8 cellular contexts compared by ENCODE assay signal in genomic region chr22:39598017-39598965, GRCh38. TPM values are rescaled to one million over a fixed set of nuclear protein-coding genes. Genes with fewer than 3 reads are reported as not detected.
DNase-seq lines count a peak whose midpoint lies in the region; ATAC-seq and TF ChIP-seq lines count a peak whose summit lies in the region.

No MANE protein-coding gene starts in this region.

- TF ChIP-seq POLR2A in stomach (IDR thresholded peaks at IDR 0.05), result no peak

- no peak for TF ChIP-seq CTCF in Panc1 (IDR thresholded peaks at IDR 0.05)
- no peak for TF ChIP-seq CTCF in stomach (IDR thresholded peaks at IDR 0.05)

- CTCF ChIA-PET in Panc1 (lab: Charles Lee), result no interaction called here

- no peaks in the 10 kb centered on the region for H3K27me3 Mint-ChIP-seq in activated naive CD4-positive, alpha-beta T cell treated with anti-CD3 and anti-CD28 coated beads, Interleukin-2, amount 50 U/mL, for 24 hours

- H3K4me1 Mint-ChIP-seq in activated naive CD4-positive, alpha-beta T cell treated with anti-CD3 and anti-CD28 coated beads, Interleukin-2, amount 50 U/mL, for 24 hours, result peaks cover 29% of the 10 kb centered on the region

- H3K27me3 ChIP-seq in Panc1 (ENCODE audit: control insufficient read depth, insufficient read depth, low read length) (no peaks in the 10 kb centered on the region), stomach (peaks cover 0 to 74% (median 16%) of the 10 kb centered on the region in 3 donors)

- in situ Hi-C loops in Panc1 (cut with HindIII; ENCODE audit: low pct_unique_long_range_greater_than_20kb, low sequenced_read_pairs), result no loop called here

- H3K9me3 Mint-ChIP-seq in activated naive CD4-positive, alpha-beta T cell treated with anti-CD3 and anti-CD28 coated beads, Interleukin-2, amount 50 U/mL, for 24 hours, result no peaks in the 10 kb centered on the region

- WGBS in stomach, 5 donors, result 15 to 28% (median 18%) methylated on average over 19 to 36 of the region's 36 CpGs

- ATAC-seq in Panc1 (peak; percentile 50; the same call in 1 of the 2 replicates), GM19035 (IDR thresholded peaks at IDR 0.05; ENCODE audit: unreplicated experiment) (no peak)

- intact Hi-C loops in Panc1 (cut with micrococcal nuclease; ENCODE audit: unreplicated experiment) (no loop called here), stomach (cut with DNase I; ENCODE audit: low total_unique reads) (no loop called here)

- peak; percentile 79 for DNase-seq in D341Med (ENCODE audit: low spot score)
- DNase-seq in Panc1 (ENCODE audit: low read depth, low spot score), result no peak
- DNase-seq in lung microvascular endothelial cell (ENCODE audit: low read depth in 2 of 2), result peak; percentile 12 to 25
- peak; percentile 78 for DNase-seq in stomach
- DNase-seq in OCI-M1 (lab: John Stamatoyannopoulos, UW), result no peak
- no peak for DNase-seq in midbrain (lab: John Stamatoyannopoulos, UW)

- H3K27ac ChIP-seq in Panc1 (ENCODE audit: low read length) (no peak overlapping the region), stomach (no peak overlapping the region)

- H3K4me3 ChIP-seq in Panc1 (ENCODE audit: low read depth in 2 of 2, low read length in 2 of 2) (no peak overlapping the region), stomach (no peak overlapping the region)

- H3K4me1 ChIP-seq in Panc1 (ENCODE audit: control insufficient read depth, insufficient read depth, low read length) (peaks cover 12% of the 10 kb centered on the region), stomach (peaks cover 0 to 9% (median 8%) of the 10 kb centered on the region in 4 donors)

- H3K27ac Mint-ChIP-seq in activated naive CD4-positive, alpha-beta T cell treated with anti-CD3 and anti-CD28 coated beads, Interleukin-2, amount 50 U/mL, for 24 hours, result peak overlapping the region; percentile 9

- H3K36me3 ChIP-seq in Panc1 (ENCODE audit: control insufficient read depth, insufficient read depth, low read length) (no peaks in the 10 kb centered on the region), stomach (no peaks in the 10 kb centered on the region)

- H3K9me3 ChIP-seq in Panc1 (ENCODE audit: control insufficient read depth, insufficient read depth, low read depth, low read length) (no peaks in the 10 kb centered on the region), stomach (peaks cover 0 to 12% (median 10%) of the 10 kb centered on the region in 4 donors)

- peaks cover 1% of the 10 kb centered on the region for H3K36me3 Mint-ChIP-seq in activated naive CD4-positive, alpha-beta T cell treated with anti-CD3 and anti-CD28 coated beads, Interleukin-2, amount 50 U/mL, for 24 hours

- peak overlapping the region; percentile 37 for H3K4me3 Mint-ChIP-seq in activated naive CD4-positive, alpha-beta T cell treated with anti-CD3 and anti-CD28 coated beads, Interleukin-2, amount 50 U/mL, for 24 hours

- POLR2A ChIA-PET in Panc1 (lab: Charles Lee), result no interaction called here

- TF ChIP-seq EP300 in stomach (IDR thresholded peaks at IDR 0.05), result no peak

- no TSS peak for BruUV-seq in Panc1 (replicated peaks; lab: Mats Ljungman, UMichigan)

RNA-seq across cellular contexts. Expression of gene CACNA1I, which starts 27.7 kb away (rescaled TPM):
- total RNA-seq in Panc1 (2021; ENCODE audit: unreplicated experiment) (0.23 TPM), lung microvascular endothelial cell (not detected in 2 replicates), stomach (1 to 10 TPM in 1 of 5 donors, under 1 TPM in 2, not detected in 2; 0.29 to 4.0 (median 0.37) TPM)
- 0.53 TPM for polyA plus RNA-seq in Panc1 (2012; ENCODE audit: insufficient read length)
- polyA plus RNA-seq in stomach, result under 1 TPM; 0.06 to 0.15 (median 0.08) TPM

Comparison
In these comparisons a context has a peak if more than half of its experiments do, and no peak if none do; other contexts are left out.
1. DNase-seq: peak in D341Med (single experiment), lung microvascular endothelial cell (2 of 2) and stomach (single experiment); none in Panc1 (single experiment), OCI-M1 (single experiment) and midbrain (single experiment).